8 cellular contexts compared by ENCODE assay signal in the genomic region with DNA sequence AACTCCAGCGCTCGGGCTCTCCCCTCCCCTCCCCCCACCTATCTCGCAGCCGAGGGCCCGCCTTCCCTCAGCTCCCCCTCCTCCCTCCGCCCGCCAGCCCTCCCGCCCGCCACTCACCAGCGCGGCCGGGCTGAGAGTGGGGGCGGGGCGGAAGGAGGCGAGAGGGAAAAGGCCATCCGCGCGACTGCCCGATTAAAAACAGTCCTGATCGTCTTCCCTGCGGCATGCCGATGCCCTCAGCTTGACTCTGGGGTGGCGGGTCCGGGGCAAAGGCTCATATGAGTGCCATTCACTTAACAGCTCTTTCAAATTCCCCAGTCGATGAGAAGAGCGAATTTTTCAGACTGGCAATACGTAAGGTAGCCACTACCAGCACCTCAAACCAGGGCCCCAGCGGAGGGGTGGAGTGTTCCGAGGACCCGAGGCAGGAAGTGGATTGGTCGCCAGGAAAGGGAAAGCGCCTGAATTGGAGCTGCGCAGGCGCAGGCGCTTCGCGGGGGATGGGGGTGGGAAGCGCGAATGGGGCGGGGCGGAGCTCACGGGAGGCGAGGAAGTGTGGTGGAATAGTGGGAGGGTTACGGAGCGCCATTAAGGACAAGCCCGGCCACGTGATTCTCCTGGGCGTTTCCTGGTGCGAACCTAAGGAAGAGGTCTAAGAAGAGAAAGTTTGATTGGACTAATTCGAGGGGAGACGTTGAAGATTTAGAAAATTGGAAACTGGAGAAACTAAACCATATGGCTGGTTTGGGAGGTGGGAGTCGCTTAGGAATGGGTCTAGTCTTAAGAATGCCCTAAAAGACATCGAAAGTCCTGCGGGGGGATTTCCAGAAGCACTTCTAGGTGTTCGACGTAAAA. TPM values are rescaled to one million over a fixed set of nuclear protein-coding genes. Genes with fewer than 3 reads are reported as not detected.
DNase-seq lines count a peak whose midpoint lies in the region; ATAC-seq and TF ChIP-seq lines count a peak whose summit lies in the region.

Gene UPF2 (minus strand): TSS at position 13 of the 855 bp plus-strand sequence. CDS start 7,386 bp downstream, outside the sequence.

- peaks cover 35% of the 10 kb centered on the region for H3K4me1 Mint-ChIP-seq in activated T-cell treated with anti-CD3 and anti-CD28 coated beads, Interleukin-2, amount 50 U/mL, for 72 hours (ENCODE audit: low read depth)

- H3K27me3 ChIP-seq in GM23248 (replicated peaks; ENCODE audit: insufficient read depth): no peaks in the 10 kb centered on the region
- peaks cover 0 to 2% (median 0%) of the 10 kb centered on the region in 4 donors for H3K27me3 ChIP-seq in esophagus muscularis mucosa
- no peaks in the 10 kb centered on the region for H3K27me3 ChIP-seq in muscle layer of colon (ENCODE audit: control insufficient read depth in 1 of 2, insufficient read depth in 2 of 2, low read length in 2 of 2)

- in situ Hi-C loops in GM23248 (cut with MboI): no loop called here

- no peaks in the 10 kb centered on the region for H4K20me1 ChIP-seq in GM23248 (ENCODE audit: insufficient read depth)

- intact Hi-C loops in esophagus muscularis mucosa (cut with DNase I): loop anchor here (2.0 kb wide), 1 partner anchor 26 kb away; the partner anchor contains the start of gene DHTKD1

- H2AFZ ChIP-seq in GM23248: peak within 1 kb of the TSS; percentile 98

- no peak for TF ChIP-seq POLR2A in esophagus muscularis mucosa (IDR thresholded peaks at IDR 0.05; ENCODE audit: low read depth)

- H3K79me2 ChIP-seq in GM23248 (ENCODE audit: insufficient read depth): peaks cover 45% of the 10 kb centered on the region

- peak; percentile 81 for DNase-seq in DMS79 (lab: John Stamatoyannopoulos, UW)
- peak; percentile 99 for DNase-seq in GM23248
- DNase-seq in Kasumi-1 (lab: John Stamatoyannopoulos, UW): peak; percentile 100
- DNase-seq in RKO (ENCODE audit: low spot score): peak; percentile 99
- DNase-seq in activated T-cell treated with anti-CD3 and anti-CD28 coated beads, Interleukin-2, amount 50 U/mL, for 72 hours: peak; percentile 97
- DNase-seq in esophagus muscularis mucosa (ENCODE audit: extremely low spot score): peak; percentile 99
- DNase-seq in stimulated activated CD8-positive, alpha-beta memory T cell treated with anti-CD3 and anti-CD28 coated beads, Interleukin-7, amount 100 ng/mL, for 1 hour (ENCODE audit: low read depth in 2 of 2): peak; percentile 91 to 93

- H3K36me3 Mint-ChIP-seq in activated T-cell treated with anti-CD3 and anti-CD28 coated beads, Interleukin-2, amount 50 U/mL, for 72 hours (ENCODE audit: insufficient read depth in 2 of 2): peaks cover 6 to 9% of the 10 kb centered on the region in 2 donors

- H3K9ac ChIP-seq in GM23248 (peak within 1 kb of the TSS; percentile 96), muscle layer of colon (ENCODE audit: low read length) (peak within 1 kb of the TSS; percentile 62)

- H3K4me3 Mint-ChIP-seq in activated T-cell treated with anti-CD3 and anti-CD28 coated beads, Interleukin-2, amount 50 U/mL, for 72 hours: peak within 1 kb of the TSS; percentile 99 to 100

- no peaks in the 10 kb centered on the region for H3K9me2 ChIP-seq in GM23248 (ENCODE audit: insufficient read depth)

- H3K36me3 ChIP-seq in GM23248 (ENCODE audit: low read depth): no peaks in the 10 kb centered on the region
- no peaks in the 10 kb centered on the region for H3K36me3 ChIP-seq in esophagus muscularis mucosa
- H3K36me3 ChIP-seq in muscle layer of colon (ENCODE audit: insufficient read depth, low read length): no peaks in the 10 kb centered on the region

- no peak for TF ChIP-seq EP300 in esophagus muscularis mucosa (IDR thresholded peaks at IDR 0.05)

- H3K27ac ChIP-seq in GM23248 (peak within 1 kb of the TSS; percentile 97), esophagus muscularis mucosa (replicated peaks in 1 of 4) (peak within 1 kb of the TSS; percentile 87 to 98 (median 96)), muscle layer of colon (ENCODE audit: low read depth, low read length) (peak within 1 kb of the TSS; percentile 91)

- no peaks in the 10 kb centered on the region for H3K9me3 Mint-ChIP-seq in activated T-cell treated with anti-CD3 and anti-CD28 coated beads, Interleukin-2, amount 50 U/mL, for 72 hours

- peak; percentile 89 to 90 for ATAC-seq in activated T-cell treated with anti-CD3 and anti-CD28 coated beads, Interleukin-2, amount 50 U/mL, for 72 hours (replicated peaks in 1 of 2)

- H3K27me3 Mint-ChIP-seq in activated T-cell treated with anti-CD3 and anti-CD28 coated beads, Interleukin-2, amount 50 U/mL, for 72 hours (ENCODE audit: low read depth): peaks cover 6% of the 10 kb centered on the region

- peak within 1 kb of the TSS; percentile 86 for H3K4me3 ChIP-seq in GM23248
- peak within 1 kb of the TSS; percentile 86 to 100 (median 96) for H3K4me3 ChIP-seq in esophagus muscularis mucosa
- H3K4me3 ChIP-seq in muscle layer of colon (ENCODE audit: low read depth in 1 of 2, low read length in 2 of 2): peak within 1 kb of the TSS; percentile 66 to 76

- peak within 1 kb of the TSS; percentile 98 for H3K4me2 ChIP-seq in GM23248 (ENCODE audit: unreplicated experiment)

- 5 to 11% methylated on average over 24 to 56 of the region's 56 CpGs for WGBS in GM23248 (ENCODE audit: low coverage in 1 of 2, low lambda C conversion rate in 2 of 2, missing lambda C conversion rate in 2 of 2), 2 experiments
- WGBS in esophagus muscularis mucosa: 6% methylated on average over 33 of the region's 56 CpGs

- TF ChIP-seq CTCF in esophagus muscularis mucosa (IDR thresholded peaks at IDR 0.05): peak in 1 of 3 experiments; percentile 6

- H3K27ac Mint-ChIP-seq in activated T-cell treated with anti-CD3 and anti-CD28 coated beads, Interleukin-2, amount 50 U/mL, for 72 hours: peak within 1 kb of the TSS; percentile 99

- H3K9me3 ChIP-seq in GM23248 (ENCODE audit: low read depth) (no peaks in the 10 kb centered on the region), esophagus muscularis mucosa (no peaks in the 10 kb centered on the region), muscle layer of colon (ENCODE audit: low read length) (no peaks in the 10 kb centered on the region)

- peaks cover 12% of the 10 kb centered on the region for H3F3A ChIP-seq in GM23248 (ENCODE audit: insufficient read depth)

- peaks cover 11% of the 10 kb centered on the region for H3K4me1 ChIP-seq in GM23248 (ENCODE audit: insufficient read depth)
- peaks cover 14 to 38% (median 25%) of the 10 kb centered on the region in 4 donors for H3K4me1 ChIP-seq in esophagus muscularis mucosa
- H3K4me1 ChIP-seq in muscle layer of colon (ENCODE audit: insufficient read depth, low read length): peaks cover 13% of the 10 kb centered on the region

RNA-seq across cellular contexts. Expression of gene UPF2, which starts in this region (rescaled TPM):
- 10.2 and 14.1 TPM in 2 replicates for total RNA-seq in GM23248 (2014; rRNA removed; shearing (Covaris generic))
- 12.7 and 13.4 TPM in 2 replicates for polyA plus RNA-seq in GM23248 (2016; fragmentation: Nextera tagmentation; extraction: Ambion mirVana)
- total RNA-seq in activated T-cell treated with anti-CD3 and anti-CD28 coated beads, Interleukin-2, amount 50 U/mL, for 72 hours: 10 to 100 TPM; 35.8 to 40.5 TPM
- 10 to 100 TPM; 26.0 to 38.6 (median 28.0) TPM for total RNA-seq in esophagus muscularis mucosa

Comparison
In these comparisons a context has a peak if more than half of its experiments do, and no peak if none do; other contexts are left out.
1. Peak in every context shown above with its lines: DNase-seq, ATAC-seq, H3K4me3 ChIP-seq and H3K27ac ChIP-seq.